28 cellular contexts compared by ENCODE assay signal in the genomic region with DNA sequence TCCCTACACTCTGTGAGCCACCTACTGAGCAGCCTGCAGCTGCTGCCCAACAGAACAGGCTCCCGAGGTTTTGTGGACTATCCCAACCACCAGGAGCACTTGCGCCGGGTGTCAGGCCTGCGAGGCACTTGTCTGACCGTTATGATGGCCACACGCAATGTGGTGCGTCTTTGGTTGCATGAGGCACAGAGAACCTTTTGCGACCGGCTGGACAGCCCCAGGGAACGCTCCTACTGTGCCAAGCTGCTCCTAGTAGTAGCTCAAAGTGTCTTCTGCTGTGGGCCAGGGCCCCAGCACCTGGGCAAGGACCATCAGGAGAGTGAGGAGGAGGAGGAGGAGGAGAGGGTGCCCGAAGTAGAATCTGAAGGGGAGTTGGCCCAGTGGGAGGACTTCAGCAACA.
"Had no signal": no experiment of that assay in that cellular context is flagged by ENCODE, and none has a peak within 500 bp of the region (broad histone marks: within the 10 kb centered on the region; RNA-seq: fewer than 3 reads in every experiment).

No MANE protein-coding gene starts in this region.

- H3K4me1 ChIP-seq: left lung, lower lobe of right lung, neural progenitor cell, right atrium auricular region, suprapubic skin, tibial artery, upper lobe of right lung had no signal

- DNase-seq: heart left ventricle; hypothalamus; immature natural killer cell; kidney; left colon; left lung; lower lobe of right lung; mammary epithelial cell; naive B cell; natural killer cell; nephron progenitor cell; ovary; stimulated activated CD4-positive, alpha-beta T cell treated with anti-CD3 and anti-CD28 coated beads, Interleukin-4, amount 100 ng/mL, for 24 hours; stimulated activated naive CD4-positive, alpha-beta T cell; tibial artery; trophoblast cell; upper lobe of right lung had no signal

- H3K27ac ChIP-seq: heart left ventricle, left lung, lower lobe of right lung, neural progenitor cell, ovary, right atrium auricular region, skin epidermis, suprapubic skin, thoracic aorta, tibial artery, upper lobe of right lung had no signal

- H3K27me3 Mint-ChIP-seq: naive B cell; progenitor cell of endocrine pancreas; stimulated activated naive CD8-positive, alpha-beta T cell treated with anti-CD3 and anti-CD28 coated beads, Interleukin-15, Interleukin-2, amounts not matched to agents 100 ng/mL and 50 ng/mL, for 24 hours had no signal

- H3K9ac ChIP-seq: neural progenitor cell had no signal

- H3K4me3 ChIP-seq: heart left ventricle, left lung, lower lobe of right lung, neural progenitor cell, ovary, right atrium auricular region, skin epidermis, suprapubic skin, thoracic aorta, tibial artery, upper lobe of right lung had no signal

- FAIRE-seq: islet of Langerhans, kidney, urothelium cell line had no signal

- H3K9me3 ChIP-seq: heart left ventricle, left lung, lower lobe of right lung, ovary, right atrium auricular region, suprapubic skin, thoracic aorta, tibial artery, upper lobe of right lung had no signal

- H3K27ac Mint-ChIP-seq: natural killer cell; nephron progenitor cell; neural progenitor cell; progenitor cell of endocrine pancreas; stimulated activated effector memory CD8-positive, alpha-beta T cell treated with anti-CD3 and anti-CD28 coated beads, Interleukin-12 subunit alpha, Interleukin-12 subunit beta, amount 100 ng/mL, for 72 hours; stimulated activated naive CD8-positive, alpha-beta T cell treated with anti-CD3 and anti-CD28 coated beads, Interleukin-15, Interleukin-2, amounts not matched to agents 100 ng/mL and 50 ng/mL, for 24 hours had no signal

- H3K4me2 ChIP-seq: neural progenitor cell had no signal

- H3K36me3 Mint-ChIP-seq: natural killer cell; neural progenitor cell; stimulated activated effector memory CD8-positive, alpha-beta T cell treated with anti-CD3 and anti-CD28 coated beads, Interleukin-12 subunit alpha, Interleukin-12 subunit beta, amount 100 ng/mL, for 72 hours had no signal

- H2AFZ ChIP-seq: neural progenitor cell had no signal

- H3K27me3 ChIP-seq: heart left ventricle, left lung, neural progenitor cell, ovary, right atrium auricular region, suprapubic skin, tibial artery, upper lobe of right lung had no signal

- H3K4me1 Mint-ChIP-seq: immature natural killer cell; natural killer cell; nephron progenitor cell; neural progenitor cell; stimulated activated effector memory CD8-positive, alpha-beta T cell treated with anti-CD3 and anti-CD28 coated beads, Interleukin-12 subunit alpha, Interleukin-12 subunit beta, amount 100 ng/mL, for 72 hours had no signal

- H3K4me3 Mint-ChIP-seq: immature natural killer cell; naive B cell; natural killer cell; nephron progenitor cell; neural progenitor cell; stimulated activated effector memory CD8-positive, alpha-beta T cell treated with anti-CD3 and anti-CD28 coated beads, Interleukin-12 subunit alpha, Interleukin-12 subunit beta, amount 100 ng/mL, for 72 hours; stimulated activated naive CD8-positive, alpha-beta T cell treated with anti-CD3 and anti-CD28 coated beads, Interleukin-15, Interleukin-2, amounts not matched to agents 100 ng/mL and 50 ng/mL, for 24 hours had no signal

- ATAC-seq: left colon; left lung; natural killer cell; sciatic nerve; stimulated activated effector memory CD8-positive, alpha-beta T cell treated with anti-CD3 and anti-CD28 coated beads, Interleukin-12 subunit alpha, Interleukin-12 subunit beta, amount 100 ng/mL, for 72 hours had no signal

- H3K9me3 Mint-ChIP-seq: immature natural killer cell; naive B cell; natural killer cell; nephron progenitor cell; neural progenitor cell; stimulated activated effector memory CD8-positive, alpha-beta T cell treated with anti-CD3 and anti-CD28 coated beads, Interleukin-12 subunit alpha, Interleukin-12 subunit beta, amount 100 ng/mL, for 72 hours; stimulated activated naive CD8-positive, alpha-beta T cell treated with anti-CD3 and anti-CD28 coated beads, Interleukin-15, Interleukin-2, amounts not matched to agents 100 ng/mL and 50 ng/mL, for 24 hours had no signal

- H3K36me3 ChIP-seq: left lung, lower lobe of right lung, neural progenitor cell, ovary, right atrium auricular region, suprapubic skin, upper lobe of right lung had no signal
